ENCODE assay signal across 11 cellular contexts in the genomic region with DNA sequence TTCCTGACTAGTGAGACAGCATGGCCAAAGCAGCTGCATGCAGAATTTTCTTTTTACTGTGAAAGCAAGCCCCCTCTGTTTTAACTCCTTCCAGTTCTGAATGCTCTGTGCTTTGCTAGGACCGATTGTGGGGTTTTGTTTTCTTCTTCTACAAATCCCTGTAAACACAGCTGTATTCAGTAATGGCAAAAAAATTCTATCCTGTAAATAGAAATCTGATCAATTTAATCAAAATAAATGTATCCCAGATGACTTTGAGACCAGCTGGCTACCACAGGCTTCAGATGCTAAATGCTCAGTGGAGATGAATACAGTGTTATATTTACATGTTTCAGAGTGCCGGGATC.
DNase-seq lines count a peak whose midpoint lies in the region; ATAC-seq and TF ChIP-seq lines count a peak whose summit lies in the region.
"Had no signal": no experiment of that assay in that cellular context is flagged by ENCODE, and none has a peak within 500 bp of the region (broad histone marks: within the 10 kb centered on the region; RNA-seq: fewer than 3 reads in every experiment).

No MANE protein-coding gene starts in this region.

- POLR2A ChIA-PET in activated CD8-positive, alpha-beta T cell treated with anti-CD3 and anti-CD28 coated beads for 36 hours (lab: Charles Lee): no interaction called here

- 56% methylated on average over 2 of the region's 2 CpGs for WGBS in hepatocyte (ENCODE audit: low lambda C conversion rate, missing lambda C conversion rate)
- no CpG with 5 or more reads among the region's 2 CpGs for WGBS in mesendoderm (ENCODE audit: extremely low coverage, insufficient coverage, low lambda C conversion rate)

- H3K9me3 ChIP-seq in hepatocyte (ENCODE audit: low read depth): no peaks in the 10 kb centered on the region

- no peak for DNase-seq in activated naive CD4-positive, alpha-beta T cell treated with anti-CD3 and anti-CD28 coated beads for 36 hours
- no peak for DNase-seq in activated naive CD4-positive, alpha-beta T cell treated with Interleukin-2 at 50 U/mL for 16 hours
- no peak for DNase-seq in activated CD8-positive, alpha-beta T cell treated with anti-CD3 and anti-CD28 coated beads for 36 hours
- DNase-seq in hepatocyte (ENCODE audit: low spot score): peak; percentile 10
- DNase-seq in substantia nigra (lab: John Stamatoyannopoulos, UW): no peak
- DNase-seq in mesendoderm: no peak
- no peak for DNase-seq in Kasumi-1 (lab: John Stamatoyannopoulos, UW)
- DNase-seq in NCI-H1436 (lab: John Stamatoyannopoulos, UW): no peak
- DNase-seq: activated CD4-positive, alpha-beta T cell treated with anti-CD3 and anti-CD28 coated beads for 1 hour had no signal

- H3K9me3 Mint-ChIP-seq in activated naive CD4-positive, alpha-beta T cell treated with anti-CD3 and anti-CD28 coated beads for 36 hours: no peaks in the 10 kb centered on the region
- H3K9me3 Mint-ChIP-seq in activated CD8-positive, alpha-beta T cell treated with anti-CD3 and anti-CD28 coated beads for 36 hours: no peaks in the 10 kb centered on the region

- no peak overlapping the region for H2BK15ac ChIP-seq in mesendoderm (replicated peaks; ENCODE audit: low read depth)

- H4K8ac ChIP-seq in mesendoderm (ENCODE audit: low read depth, low read length): no peak overlapping the region

- intact Hi-C loops in activated naive CD4-positive, alpha-beta T cell treated with anti-CD3 and anti-CD28 coated beads for 36 hours (cut with micrococcal nuclease): loop anchor here (5.0 to 10.0 kb wide), 3 partner anchors 85 to 1583 kb away; no protein-coding TSS in a partner anchor
- intact Hi-C loops in activated CD8-positive, alpha-beta T cell treated with anti-CD3 and anti-CD28 coated beads for 36 hours (cut with micrococcal nuclease): no loop called here

- TF ChIP-seq CTCF in activated CD8-positive, alpha-beta T cell treated with anti-CD3 and anti-CD28 coated beads for 36 hours (IDR thresholded peaks at IDR 0.05): no peak
- no peak for TF ChIP-seq CTCF in hepatocyte (IDR thresholded peaks at IDR 0.05; ENCODE audit: poor library complexity)

- H3K27ac Mint-ChIP-seq in activated naive CD4-positive, alpha-beta T cell treated with anti-CD3 and anti-CD28 coated beads for 36 hours: no peak overlapping the region
- peak overlapping the region; percentile 25 for H3K27ac Mint-ChIP-seq in activated CD8-positive, alpha-beta T cell treated with anti-CD3 and anti-CD28 coated beads for 36 hours
- H3K27ac Mint-ChIP-seq: stimulated activated effector memory CD8-positive, alpha-beta T cell treated with anti-CD3 and anti-CD28 coated beads, Interleukin-12 subunit alpha, Interleukin-12 subunit beta, amount 100 ng/mL, for 72 hours had no signal

- no peaks in the 10 kb centered on the region for H3K9me2 ChIP-seq in hepatocyte (replicated peaks; ENCODE audit: insufficient read depth)

- H3K4me1 ChIP-seq in hepatocyte (ENCODE audit: insufficient read depth): peaks cover 32% of the 10 kb centered on the region
- H3K4me1 ChIP-seq in mesendoderm (ENCODE audit: control insufficient read depth, low read depth, low read length): peaks cover 11% of the 10 kb centered on the region

- H2BK120ac ChIP-seq in mesendoderm (ENCODE audit: low read depth, low read length): no peak overlapping the region

- no peaks in the 10 kb centered on the region for H4K20me1 ChIP-seq in hepatocyte (ENCODE audit: insufficient read depth, poor library complexity, severe bottlenecking)

- no peak overlapping the region for H2BK5ac ChIP-seq in mesendoderm (ENCODE audit: low read length)

- H3K4me2 ChIP-seq in hepatocyte (peak overlapping the region; percentile 62), mesendoderm (ENCODE audit: low read length) (no peak overlapping the region)

- peaks cover 7% of the 10 kb centered on the region for H3K4me1 Mint-ChIP-seq in activated naive CD4-positive, alpha-beta T cell treated with anti-CD3 and anti-CD28 coated beads for 36 hours (ENCODE audit: low read depth)
- peaks cover 26% of the 10 kb centered on the region for H3K4me1 Mint-ChIP-seq in activated CD8-positive, alpha-beta T cell treated with anti-CD3 and anti-CD28 coated beads for 36 hours (ENCODE audit: low read depth)
- H3K4me1 Mint-ChIP-seq: stimulated activated effector memory CD8-positive, alpha-beta T cell treated with anti-CD3 and anti-CD28 coated beads, Interleukin-12 subunit alpha, Interleukin-12 subunit beta, amount 100 ng/mL, for 72 hours had no signal

- no peak overlapping the region for H3K56ac ChIP-seq in mesendoderm (ENCODE audit: low read length)

- no peaks in the 10 kb centered on the region for H3K27me3 ChIP-seq in hepatocyte
- no peaks in the 10 kb centered on the region for H3K27me3 ChIP-seq in mesendoderm (ENCODE audit: insufficient read depth, low read length, poor library complexity)

- no peaks in the 10 kb centered on the region for H3K79me2 ChIP-seq in hepatocyte
- no peaks in the 10 kb centered on the region for H3K79me2 ChIP-seq in mesendoderm (ENCODE audit: control insufficient read depth, insufficient read depth, low read length)

- H3K79me1 ChIP-seq in mesendoderm (ENCODE audit: low read length): peaks cover 4% of the 10 kb centered on the region

- no peak overlapping the region for H4K5ac ChIP-seq in mesendoderm (ENCODE audit: low read length)

- no peak overlapping the region for H3K18ac ChIP-seq in mesendoderm (ENCODE audit: low read length)

- CTCF ChIA-PET in activated naive CD4-positive, alpha-beta T cell treated with anti-CD3 and anti-CD28 coated beads for 36 hours (lab: Charles Lee): no interaction called here
- CTCF ChIA-PET in activated CD8-positive, alpha-beta T cell treated with anti-CD3 and anti-CD28 coated beads for 36 hours (lab: Charles Lee): no interaction called here

- H3K27ac ChIP-seq in hepatocyte (peak overlapping the region; percentile 50), substantia nigra (ENCODE audit: low read depth, low read length, poor library complexity, severe bottlenecking) (peak overlapping the region; percentile 68), mesendoderm (ENCODE audit: low read depth, low read length) (no peak overlapping the region)
- H3K27ac ChIP-seq: C4-2B had no signal

- H3K36me3 Mint-ChIP-seq in activated naive CD4-positive, alpha-beta T cell treated with anti-CD3 and anti-CD28 coated beads for 36 hours (ENCODE audit: low read depth): peaks cover 2% of the 10 kb centered on the region
- no peaks in the 10 kb centered on the region for H3K36me3 Mint-ChIP-seq in activated CD8-positive, alpha-beta T cell treated with anti-CD3 and anti-CD28 coated beads for 36 hours (ENCODE audit: low read depth)
- H3K36me3 Mint-ChIP-seq: stimulated activated effector memory CD8-positive, alpha-beta T cell treated with anti-CD3 and anti-CD28 coated beads, Interleukin-12 subunit alpha, Interleukin-12 subunit beta, amount 100 ng/mL, for 72 hours had no signal

- no peak overlapping the region for H2AK5ac ChIP-seq in mesendoderm (ENCODE audit: low read length)

- no peaks in the 10 kb centered on the region for H3K36me3 ChIP-seq in hepatocyte (replicated peaks; ENCODE audit: insufficient read depth, low read depth)
- no peaks in the 10 kb centered on the region for H3K36me3 ChIP-seq in mesendoderm (ENCODE audit: control insufficient read depth, insufficient read depth, low read length)

- peaks cover 39% of the 10 kb centered on the region for H3K27me3 Mint-ChIP-seq in activated naive CD4-positive, alpha-beta T cell treated with anti-CD3 and anti-CD28 coated beads for 36 hours (ENCODE audit: low read depth)
- peaks cover 41% of the 10 kb centered on the region for H3K27me3 Mint-ChIP-seq in activated CD8-positive, alpha-beta T cell treated with anti-CD3 and anti-CD28 coated beads for 36 hours

- no peak overlapping the region for H3K4ac ChIP-seq in mesendoderm (ENCODE audit: low read depth, low read length)

- no peak overlapping the region for H3K9ac ChIP-seq in mesendoderm (ENCODE audit: low read length)

- no peak for ATAC-seq in activated CD8-positive, alpha-beta T cell treated with anti-CD3 and anti-CD28 coated beads for 36 hours
- ATAC-seq: stimulated activated effector memory CD8-positive, alpha-beta T cell treated with anti-CD3 and anti-CD28 coated beads, Interleukin-12 subunit alpha, Interleukin-12 subunit beta, amount 100 ng/mL, for 72 hours had no signal

- no peak overlapping the region for H3K23ac ChIP-seq in mesendoderm (ENCODE audit: low read length)

- no peak overlapping the region for H2AFZ ChIP-seq in hepatocyte

- peak overlapping the region; percentile 30 for H3K4me3 Mint-ChIP-seq in activated naive CD4-positive, alpha-beta T cell treated with anti-CD3 and anti-CD28 coated beads for 36 hours
- peak overlapping the region; percentile 73 for H3K4me3 Mint-ChIP-seq in activated CD8-positive, alpha-beta T cell treated with anti-CD3 and anti-CD28 coated beads for 36 hours
- H3K4me3 Mint-ChIP-seq: stimulated activated effector memory CD8-positive, alpha-beta T cell treated with anti-CD3 and anti-CD28 coated beads, Interleukin-12 subunit alpha, Interleukin-12 subunit beta, amount 100 ng/mL, for 72 hours had no signal

- H3K4me3 ChIP-seq in hepatocyte (no peak overlapping the region), mesendoderm (ENCODE audit: low read length) (no peak overlapping the region)
